ENCODE assay signal across 8 cellular contexts in the genomic region with DNA sequence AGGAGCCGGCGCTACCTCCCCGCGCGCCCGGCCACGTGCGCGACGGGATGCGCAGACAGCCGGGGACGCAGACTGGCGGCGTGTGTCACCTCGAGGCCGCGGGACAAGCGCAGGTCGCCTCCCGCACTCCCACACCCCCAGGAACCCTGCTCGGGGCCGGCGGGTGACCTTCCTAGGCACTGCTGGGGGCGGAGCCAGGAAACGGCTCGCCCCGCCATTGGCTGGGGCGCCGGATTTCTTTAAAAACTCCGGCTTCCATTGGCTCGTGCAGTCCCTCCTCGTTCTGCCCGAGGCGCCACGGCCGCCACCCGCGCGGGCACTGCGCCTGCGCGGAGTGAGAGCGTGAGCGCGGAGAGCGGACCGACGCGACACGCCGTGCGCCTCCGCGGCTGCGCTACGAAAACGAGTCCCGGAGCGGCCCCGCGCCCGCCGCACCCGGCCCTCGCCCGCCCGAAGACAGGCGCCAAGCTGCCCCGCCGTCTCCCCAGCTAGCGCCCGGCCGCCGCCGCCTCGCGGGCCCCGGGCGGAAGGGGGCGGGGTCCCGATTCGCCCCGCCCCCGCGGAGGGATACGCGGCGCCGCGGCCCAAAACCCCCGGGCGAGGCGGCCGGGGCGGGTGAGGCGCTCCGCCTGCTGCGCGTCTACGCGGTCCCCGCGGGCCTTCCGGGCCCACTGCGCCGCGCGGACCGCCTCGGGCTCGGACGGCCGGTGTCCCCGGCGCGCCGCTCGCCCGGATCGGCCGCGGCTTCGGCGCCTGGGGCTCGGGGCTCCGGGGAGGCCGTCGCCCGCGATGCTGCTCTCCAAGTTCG. TPM values are rescaled to one million over a fixed set of nuclear protein-coding genes. Genes with fewer than 3 reads are reported as not detected.
DNase-seq lines count a peak whose midpoint lies in the region; FAIRE-seq and TF ChIP-seq lines count a peak whose summit lies in the region.

A gene (plus strand): TSS at position 614 of the 808 bp plus-strand sequence. CDS start 176 bp downstream, at position 790.

- H3K4me3 Mint-ChIP-seq in activated naive CD4-positive, alpha-beta T cell treated with anti-CD3 and anti-CD28 coated beads for 36 hours = peak within 1 kb of the TSS; percentile 91

- peak within 1 kb of the TSS; percentile 90 for H2BK12ac ChIP-seq in neuronal stem cell (ENCODE audit: low read length)

- H3K79me1 ChIP-seq in neuronal stem cell (ENCODE audit: low read depth, low read length) = peaks cover 26% of the 10 kb centered on the region

- peak within 1 kb of the TSS; percentile 99 for H2BK15ac ChIP-seq in neuronal stem cell (ENCODE audit: low read length)

- H3K36me3 ChIP-seq in neuronal stem cell (replicated peaks in 1 of 2; ENCODE audit: control insufficient read depth in 2 of 2, insufficient read depth in 2 of 2, low read length in 2 of 2) (peaks cover 21 to 29% of the 10 kb centered on the region in 2 donors), subcutaneous abdominal adipose tissue (ENCODE audit: control insufficient read depth in 5 of 5, insufficient read depth in 5 of 5, low read length in 5 of 5) (peaks cover 0 to 33% (median 25%) of the 10 kb centered on the region in 5 donors)

- H3K23ac ChIP-seq in neuronal stem cell (ENCODE audit: low read depth, low read length, poor library complexity) = peak within 1 kb of the TSS; percentile 93

- H3K4me1 ChIP-seq in neuronal stem cell (ENCODE audit: control insufficient read depth in 2 of 2, insufficient read depth in 1 of 2, low read depth in 1 of 2, low read length in 2 of 2) (peaks cover 16 to 21% of the 10 kb centered on the region in 2 donors), subcutaneous abdominal adipose tissue (ENCODE audit: control insufficient read depth in 5 of 5, insufficient read depth in 5 of 5, low read length in 5 of 5) (peaks cover 5 to 78% (median 74%) of the 10 kb centered on the region in 5 donors)

- DNase-seq in GM04503 (ENCODE audit: low read depth) = peak; percentile 69
- DNase-seq in HEK293T (ENCODE audit: extremely low spot score) = peak; percentile 95
- DNase-seq in MV-4-11 (lab: John Stamatoyannopoulos, UW) = peak; percentile 96
- DNase-seq in SK-N-DZ (ENCODE audit: low spot score) = peak; percentile 97
- peak; percentile 94 for DNase-seq in activated naive CD4-positive, alpha-beta T cell treated with anti-CD3 and anti-CD28 coated beads for 36 hours
- peak; percentile 99 for DNase-seq in frontal cortex (ENCODE audit: low spot score in 2 of 2)
- peak; percentile 94 for DNase-seq in neuronal stem cell (ENCODE audit: low spot score)

- H3K4me3 ChIP-seq in neuronal stem cell (ENCODE audit: low read length in 2 of 2) (peak within 1 kb of the TSS; percentile 87 to 89), subcutaneous abdominal adipose tissue (ENCODE audit: low read depth in 1 of 5, low read length in 5 of 5) (peak within 1 kb of the TSS; percentile 63 to 99 (median 96))

- peak within 1 kb of the TSS; percentile 99 for H3K9ac ChIP-seq in neuronal stem cell (ENCODE audit: low read depth, low read length, poor library complexity)
- H3K9ac ChIP-seq in subcutaneous abdominal adipose tissue (ENCODE audit: low read length in 5 of 5) = peak within 1 kb of the TSS; percentile 26 to 96 (median 92)

- POLR2A ChIA-PET in HEK293T (lab: Yijun Ruan, JAX) = interaction anchor here (1.0 to 2.9 kb wide), 4 partner anchors 8 to 23 kb away, joined by 3 to 10 read pairs (median 6); no protein-coding TSS in a partner anchor

- peak within 1 kb of the TSS; percentile 99 for H3K18ac ChIP-seq in neuronal stem cell (ENCODE audit: low read length)

- peak within 1 kb of the TSS; percentile 96 for H2BK120ac ChIP-seq in neuronal stem cell (ENCODE audit: low read depth, low read length)

- intact Hi-C loops in activated naive CD4-positive, alpha-beta T cell treated with anti-CD3 and anti-CD28 coated beads for 36 hours (cut with micrococcal nuclease) = loop anchor here (1.0 to 5.0 kb wide), 5 partner anchors 15 to 565 kb away; a partner anchor contains a TSS

- peak within 1 kb of the TSS; percentile 94 for H3K27ac Mint-ChIP-seq in activated naive CD4-positive, alpha-beta T cell treated with anti-CD3 and anti-CD28 coated beads for 36 hours

- H2AK5ac ChIP-seq in neuronal stem cell (ENCODE audit: low read depth, low read length) = peak within 1 kb of the TSS; percentile 100

- CTCF ChIA-PET in HEK293T (lab: Yijun Ruan, JAX) = no interaction called here
- CTCF ChIA-PET in activated naive CD4-positive, alpha-beta T cell treated with anti-CD3 and anti-CD28 coated beads for 36 hours (lab: Charles Lee) = interaction anchor here (1.0 kb wide), 1 partner anchor 34 kb away, joined by 3 read pairs; no protein-coding TSS in a partner anchor

- H2AFZ ChIP-seq in neuronal stem cell (ENCODE audit: low read length) = peak within 1 kb of the TSS; percentile 98

- no peaks in the 10 kb centered on the region for H3K9me3 Mint-ChIP-seq in activated naive CD4-positive, alpha-beta T cell treated with anti-CD3 and anti-CD28 coated beads for 36 hours

- H4K91ac ChIP-seq in neuronal stem cell (ENCODE audit: low read depth, low read length, poor library complexity) = no peak within 1 kb of the TSS

- H3K27ac ChIP-seq in neuronal stem cell (replicated peaks; ENCODE audit: low read length) = peak within 1 kb of the TSS; percentile 90
- peak within 1 kb of the TSS; percentile 98 for H3K27ac ChIP-seq in subcutaneous abdominal adipose tissue (ENCODE audit: low read depth, low read length)

- peaks cover 34% of the 10 kb centered on the region for H3K36me3 Mint-ChIP-seq in activated naive CD4-positive, alpha-beta T cell treated with anti-CD3 and anti-CD28 coated beads for 36 hours (ENCODE audit: low read depth)

- peak within 1 kb of the TSS; percentile 97 for H2BK5ac ChIP-seq in neuronal stem cell (ENCODE audit: low read length)

- H3K4me2 ChIP-seq in neuronal stem cell (ENCODE audit: insufficient read depth, low read length, poor library complexity, severe bottlenecking) = peak within 1 kb of the TSS; percentile 93

- no peaks in the 10 kb centered on the region for H3K27me3 Mint-ChIP-seq in activated naive CD4-positive, alpha-beta T cell treated with anti-CD3 and anti-CD28 coated beads for 36 hours (ENCODE audit: low read depth)

- peak within 1 kb of the TSS; percentile 86 for H4K8ac ChIP-seq in neuronal stem cell (ENCODE audit: low read depth, low read length)

- FAIRE-seq in frontal cortex (lab: Jason Lieb, UNC) = no peak

- peak within 1 kb of the TSS; percentile 100 for H3K14ac ChIP-seq in neuronal stem cell (ENCODE audit: low read length)

- no CpG with 5 or more reads among the region's 132 CpGs for WGBS in neuronal stem cell (ENCODE audit: extremely low coverage in 2 of 2, insufficient read length in 2 of 2, insufficient replicate concordance in 1 of 2), 2 donors

- peaks cover 23% of the 10 kb centered on the region for H3K4me1 Mint-ChIP-seq in activated naive CD4-positive, alpha-beta T cell treated with anti-CD3 and anti-CD28 coated beads for 36 hours (ENCODE audit: low read depth)

- no peaks in the 10 kb centered on the region for H3K9me3 ChIP-seq in neuronal stem cell (replicated peaks in 1 of 2; ENCODE audit: control insufficient read depth in 2 of 2, insufficient read depth in 1 of 2, low read depth in 1 of 2, low read length in 2 of 2)
- no peaks in the 10 kb centered on the region for H3K9me3 ChIP-seq in subcutaneous abdominal adipose tissue (ENCODE audit: control insufficient read depth in 5 of 5, low read length in 5 of 5)

- H3K4ac ChIP-seq in neuronal stem cell (ENCODE audit: low read length) = peak within 1 kb of the TSS; percentile 98

- peaks cover 0 to 7% (median 2%) of the 10 kb centered on the region in 3 experiments for H3K27me3 ChIP-seq in neuronal stem cell (ENCODE audit: control insufficient read depth in 3 of 3, insufficient read depth in 3 of 3, low read depth in 1 of 3, low read length in 3 of 3)
- no peaks in the 10 kb centered on the region for H3K27me3 ChIP-seq in subcutaneous abdominal adipose tissue (ENCODE audit: control insufficient read depth in 5 of 5, insufficient read depth in 4 of 5, low read length in 5 of 5)

TF ChIP-seq in HEK293T, 16 proteins besides CTCF, POLR2A, EP300 and RAD21:
- TF ChIP-seq SP1 (IDR thresholded peaks at IDR 0.05) (no peak), L3MBTL2 (conservative IDR thresholded peaks at IDR 0.05) (no peak; the same call in 1 of the 2 replicates), LEF1 (IDR thresholded peaks at IDR 0.05; ENCODE audit: borderline replicate concordance) (peak; percentile 79; the same call in 1 of the 2 replicates), FOXA1 (IDR thresholded peaks at IDR 0.05) (no peak), FOXM1 (IDR thresholded peaks at IDR 0.05; ENCODE audit: borderline replicate concordance) (peak; percentile 55), CTBP1 (IDR thresholded peaks at IDR 0.05; ENCODE audit: borderline replicate concordance) (no peak), ZNF384 (IDR thresholded peaks at IDR 0.05) (no peak), ELF4 (IDR thresholded peaks at IDR 0.05) (no peak), FOXK2 (IDR thresholded peaks at IDR 0.05) (no peak), BHLHE40 (IDR thresholded peaks at IDR 0.05; ENCODE audit: borderline replicate concordance) (no peak), SUZ12 (IDR thresholded peaks at IDR 0.05) (no peak), NFRKB (IDR thresholded peaks at IDR 0.05) (no peak), TARDBP (IDR thresholded peaks at IDR 0.05) (no peak), ARNT (IDR thresholded peaks at IDR 0.05) (peak; percentile 58; the same call in 1 of the 2 replicates), HDGF (IDR thresholded peaks at IDR 0.05; ENCODE audit: borderline replicate concordance) (no peak)
- TF ChIP-seq, protein P1, sequence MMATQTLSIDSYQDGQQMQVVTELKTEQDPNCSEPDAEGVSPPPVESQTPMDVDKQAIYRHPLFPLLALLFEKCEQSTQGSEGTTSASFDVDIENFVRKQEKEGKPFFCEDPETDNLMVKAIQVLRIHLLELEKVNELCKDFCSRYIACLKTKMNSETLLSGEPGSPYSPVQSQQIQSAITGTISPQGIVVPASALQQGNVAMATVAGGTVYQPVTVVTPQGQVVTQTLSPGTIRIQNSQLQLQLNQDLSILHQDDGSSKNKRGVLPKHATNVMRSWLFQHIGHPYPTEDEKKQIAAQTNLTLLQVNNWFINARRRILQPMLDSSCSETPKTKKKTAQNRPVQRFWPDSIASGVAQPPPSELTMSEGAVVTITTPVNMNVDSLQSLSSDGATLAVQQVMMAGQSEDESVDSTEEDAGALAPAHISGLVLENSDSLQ (IDR thresholded peaks at IDR 0.05) = no peak

RNA-seq across cellular contexts. Expression of the gene that starts here (rescaled TPM):
- polyA plus RNA-seq in SK-N-DZ (2014; cell fraction: cytosol; rRNA removed) = 74.5 and 74.6 TPM in 2 replicates
- polyA plus RNA-seq in SK-N-DZ (2014; cell fraction: nucleus; rRNA removed) = 113 and 127 TPM in 2 replicates
- total RNA-seq in activated naive CD4-positive, alpha-beta T cell treated with anti-CD3 and anti-CD28 coated beads for 36 hours = 100 to 1,000 TPM; 202 to 210 TPM
- 16.3 TPM for total RNA-seq in frontal cortex
- polyA plus RNA-seq in neuronal stem cell (2013, experiment 1 of 2) = 38.0 TPM
- polyA plus RNA-seq in neuronal stem cell (2013, experiment 2 of 2) = 37.0 TPM

Comparison
In these comparisons a context has a peak if more than half of its experiments do, and no peak if none do; other contexts are left out.
1. Peak in every context shown above with its lines: DNase-seq, H3K4me3 ChIP-seq and H3K27ac ChIP-seq.
2. RNA of the gene that starts here (total RNA-seq): 202 to 210 TPM in activated naive CD4-positive, alpha-beta T cell treated with anti-CD3 and anti-CD28 coated beads for 36 hours; 16.3 TPM in frontal cortex (single experiment); every median in the first group is over 10 times any median in the second.